ENCODE assay signal across 1 cellular context in genomic region chr15:59632714-59633113, GRCh38.
TF ChIP-seq lines count a peak whose summit lies in the region.

No MANE protein-coding gene starts in this region.

TF ChIP-seq in SK-N-SH treated with all-trans-retinoic acid at 6 μM for 48 hours, 23 proteins besides CTCF, POLR2A, EP300 and RAD21 (continued from another document):
- TF ChIP-seq, protein P1, sequence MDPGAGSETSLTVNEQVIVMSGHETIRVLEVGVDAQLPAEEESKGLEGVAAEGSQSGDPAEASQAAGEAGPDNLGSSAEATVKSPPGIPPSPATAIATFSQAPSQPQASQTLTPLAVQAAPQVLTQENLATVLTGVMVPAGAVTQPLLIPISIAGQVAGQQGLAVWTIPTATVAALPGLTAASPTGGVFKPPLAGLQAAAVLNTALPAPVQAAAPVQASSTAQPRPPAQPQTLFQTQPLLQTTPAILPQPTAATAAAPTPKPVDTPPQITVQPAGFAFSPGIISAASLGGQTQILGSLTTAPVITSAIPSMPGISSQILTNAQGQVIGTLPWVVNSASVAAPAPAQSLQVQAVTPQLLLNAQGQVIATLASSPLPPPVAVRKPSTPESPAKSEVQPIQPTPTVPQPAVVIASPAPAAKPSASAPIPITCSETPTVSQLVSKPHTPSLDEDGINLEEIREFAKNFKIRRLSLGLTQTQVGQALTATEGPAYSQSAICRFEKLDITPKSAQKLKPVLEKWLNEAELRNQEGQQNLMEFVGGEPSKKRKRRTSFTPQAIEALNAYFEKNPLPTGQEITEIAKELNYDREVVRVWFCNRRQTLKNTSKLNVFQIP (CRISPR knock-in tag; IDR thresholded peaks at IDR 0.05; ENCODE audit: borderline replicate concordance, low read depth) = no peak
- TF ChIP-seq CSDC2 (CRISPR knock-in tag; IDR thresholded peaks at IDR 0.05) = no peak
- TF ChIP-seq ESRRG (CRISPR knock-in tag; IDR thresholded peaks at IDR 0.05) = no peak
- TF ChIP-seq OSR1 (CRISPR knock-in tag; IDR thresholded peaks at IDR 0.05) = no peak
- TF ChIP-seq, protein P2, sequence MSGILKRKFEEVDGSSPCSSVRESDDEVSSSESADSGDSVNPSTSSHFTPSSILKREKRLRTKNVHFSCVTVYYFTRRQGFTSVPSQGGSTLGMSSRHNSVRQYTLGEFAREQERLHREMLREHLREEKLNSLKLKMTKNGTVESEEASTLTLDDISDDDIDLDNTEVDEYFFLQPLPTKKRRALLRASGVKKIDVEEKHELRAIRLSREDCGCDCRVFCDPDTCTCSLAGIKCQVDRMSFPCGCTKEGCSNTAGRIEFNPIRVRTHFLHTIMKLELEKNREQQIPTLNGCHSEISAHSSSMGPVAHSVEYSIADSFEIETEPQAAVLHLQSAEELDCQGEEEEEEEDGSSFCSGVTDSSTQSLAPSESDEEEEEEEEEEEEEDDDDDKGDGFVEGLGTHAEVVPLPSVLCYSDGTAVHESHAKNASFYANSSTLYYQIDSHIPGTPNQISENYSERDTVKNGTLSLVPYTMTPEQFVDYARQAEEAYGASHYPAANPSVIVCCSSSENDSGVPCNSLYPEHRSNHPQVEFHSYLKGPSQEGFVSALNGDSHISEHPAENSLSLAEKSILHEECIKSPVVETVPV (CRISPR knock-in tag; IDR thresholded peaks at IDR 0.05) = no peak
- TF ChIP-seq ZFP3 (CRISPR knock-in tag; IDR thresholded peaks at IDR 0.05) = no peak
- TF ChIP-seq BACH2 (CRISPR knock-in tag; IDR thresholded peaks at IDR 0.05; ENCODE audit: borderline replicate concordance) = no peak
- TF ChIP-seq ZFP30 (CRISPR knock-in tag; IDR thresholded peaks at IDR 0.05) = no peak
- no peak for TF ChIP-seq ZNF565 (CRISPR knock-in tag; conservative IDR thresholded peaks at IDR 0.05; ENCODE audit: low read depth)
- TF ChIP-seq ISL1 (CRISPR knock-in tag; IDR thresholded peaks at IDR 0.05) = no peak
- TF ChIP-seq ZNF8 (CRISPR knock-in tag; IDR thresholded peaks at IDR 0.05) = no peak
- TF ChIP-seq ARNTL (CRISPR knock-in tag; IDR thresholded peaks at IDR 0.05; ENCODE audit: borderline replicate concordance, low read depth) = no peak
- TF ChIP-seq, protein P3, sequence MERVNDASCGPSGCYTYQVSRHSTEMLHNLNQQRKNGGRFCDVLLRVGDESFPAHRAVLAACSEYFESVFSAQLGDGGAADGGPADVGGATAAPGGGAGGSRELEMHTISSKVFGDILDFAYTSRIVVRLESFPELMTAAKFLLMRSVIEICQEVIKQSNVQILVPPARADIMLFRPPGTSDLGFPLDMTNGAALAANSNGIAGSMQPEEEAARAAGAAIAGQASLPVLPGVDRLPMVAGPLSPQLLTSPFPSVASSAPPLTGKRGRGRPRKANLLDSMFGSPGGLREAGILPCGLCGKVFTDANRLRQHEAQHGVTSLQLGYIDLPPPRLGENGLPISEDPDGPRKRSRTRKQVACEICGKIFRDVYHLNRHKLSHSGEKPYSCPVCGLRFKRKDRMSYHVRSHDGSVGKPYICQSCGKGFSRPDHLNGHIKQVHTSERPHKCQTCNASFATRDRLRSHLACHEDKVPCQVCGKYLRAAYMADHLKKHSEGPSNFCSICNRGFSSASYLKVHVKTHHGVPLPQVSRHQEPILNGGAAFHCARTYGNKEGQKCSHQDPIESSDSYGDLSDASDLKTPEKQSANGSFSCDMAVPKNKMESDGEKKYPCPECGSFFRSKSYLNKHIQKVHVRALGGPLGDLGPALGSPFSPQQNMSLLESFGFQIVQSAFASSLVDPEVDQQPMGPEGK (CRISPR knock-in tag; IDR thresholded peaks at IDR 0.05; ENCODE audit: borderline replicate concordance) = no peak
- TF ChIP-seq RARB (CRISPR knock-in tag; IDR thresholded peaks at IDR 0.05) = no peak
